In the genomic region with DNA sequence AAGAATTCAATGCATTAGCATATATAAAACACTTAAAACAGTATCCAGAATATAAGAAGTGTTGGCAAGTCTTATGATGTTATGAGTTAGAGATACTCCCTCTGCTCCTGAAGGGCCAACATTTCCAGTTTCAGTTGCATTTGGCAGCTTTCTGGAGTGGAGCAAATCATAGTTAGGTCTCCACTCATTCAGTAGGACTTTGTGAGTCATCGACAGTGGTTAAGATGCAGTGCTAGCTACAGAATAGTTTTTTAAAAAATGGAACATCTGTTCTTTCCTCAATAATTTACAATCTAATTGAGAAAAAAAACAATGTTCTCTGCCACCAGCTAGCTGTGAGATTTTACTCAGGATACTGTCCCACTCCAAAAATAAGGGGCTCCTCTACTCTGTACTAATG, we compare ENCODE assay signal across 18 cellular contexts.
DNase-seq lines count a peak whose midpoint lies in the region; ATAC-seq, FAIRE-seq and TF ChIP-seq lines count a peak whose summit lies in the region.
"Had no signal": no experiment of that assay in that cellular context is flagged by ENCODE, and none has a peak within 500 bp of the region (broad histone marks: within the 10 kb centered on the region; RNA-seq: fewer than 3 reads in every experiment).

No MANE protein-coding gene starts in this region.

- H3K4me3 ChIP-seq in SK-N-SH (ENCODE audit: low read depth in 2 of 2, low read length in 1 of 2) (no peak overlapping the region), fibroblast of the aortic adventitia (ENCODE audit: low read depth, low read length) (no peak overlapping the region), adrenal gland (no peak overlapping the region)
- H3K4me3 ChIP-seq: left ventricle myocardium inferior, neural progenitor cell, vagina had no signal

- H3K4me1 ChIP-seq in SK-N-SH (ENCODE audit: control insufficient read depth in 1 of 2, insufficient read depth in 2 of 2, low read depth in 1 of 2, low read length in 1 of 2) (peaks cover 0 to 4% of the 10 kb centered on the region in 2 experiments; a peak in 2 of 4 replicates), adrenal gland (replicated peaks in 1 of 2) (no peaks in the 10 kb centered on the region)
- H3K4me1 ChIP-seq: vagina had no signal

- TF ChIP-seq POLR2A in adrenal gland (IDR thresholded peaks at IDR 0.05), result no peak

- H3K79me2 ChIP-seq in SK-N-SH (ENCODE audit: insufficient read depth), result no peaks in the 10 kb centered on the region

- H3K9me3 ChIP-seq in SK-N-SH, result no peaks in the 10 kb centered on the region
- H3K9me3 ChIP-seq in adrenal gland (replicated peaks in 1 of 3), result no peaks in the 10 kb centered on the region
- H3K9me3 ChIP-seq: left ventricle myocardium inferior, vagina had no signal

- H3K27me3 ChIP-seq in SK-N-SH (ENCODE audit: insufficient read depth) (no peaks in the 10 kb centered on the region), adrenal gland (no peaks in the 10 kb centered on the region)
- H3K27me3 ChIP-seq: BE2C, neural progenitor cell, vagina had no signal

- H3K36me3 ChIP-seq in SK-N-SH (replicated peaks in 1 of 2; ENCODE audit: control insufficient read depth in 1 of 2, insufficient read depth in 2 of 2, low read length in 1 of 2) (no peaks in the 10 kb centered on the region), adrenal gland (replicated peaks in 1 of 2) (no peaks in the 10 kb centered on the region)
- H3K36me3 ChIP-seq: BE2C, left ventricle myocardium inferior, neural progenitor cell, vagina had no signal

- H3K9ac ChIP-seq in SK-N-SH, result no peak overlapping the region
- H3K9ac ChIP-seq: neural progenitor cell had no signal

- peaks cover 6% of the 10 kb centered on the region for H3F3A ChIP-seq in SK-N-SH (replicated peaks; ENCODE audit: insufficient read depth)

- POLR2A ChIA-PET in SK-N-SH (lab: Yijun Ruan, JAX), result no interaction called here

- no peaks in the 10 kb centered on the region for H3K9me2 ChIP-seq in SK-N-SH

- CTCF ChIA-PET in SK-N-SH (lab: Yijun Ruan, JAX), result interaction anchor here (1.2 to 2.3 kb wide), 2 partner anchors 65 to 167 kb away, joined by 3 to 13 read pairs; no protein-coding TSS in a partner anchor

- FAIRE-seq in GM19239 (lab: Jason Lieb, UNC), result no peak

- H4K20me1 ChIP-seq in SK-N-SH (ENCODE audit: insufficient read depth), result no peaks in the 10 kb centered on the region

- no peak overlapping the region for H2AFZ ChIP-seq in SK-N-SH (ENCODE audit: low read depth)
- H2AFZ ChIP-seq: neural progenitor cell had no signal

- peak in 1 of 2 experiments; percentile 22; a peak in 1 of 4 replicates for TF ChIP-seq EP300 in SK-N-SH (IDR thresholded peaks at IDR 0.05; ENCODE audit: borderline replicate concordance in 1 of 2, low read depth in 1 of 2, low read length in 1 of 2)

- ATAC-seq in left ventricle myocardium superior, result peak; percentile 46
- ATAC-seq: Panc1 had no signal

- no peak overlapping the region for H3K4me2 ChIP-seq in SK-N-SH
- H3K4me2 ChIP-seq: neural progenitor cell had no signal

- intact Hi-C loops in left ventricle myocardium superior (cut with micrococcal nuclease) (loop anchor here (5.0 kb wide), 1 partner anchor 164 kb away; no protein-coding TSS in a partner anchor), cardiac septum (cut with DNase I) (no loop called here), adrenal gland (cut with DNase I) (loop anchor here in 1 of 2 donors (10.0 kb wide), 1 partner anchor 167 kb away; no protein-coding TSS in a partner anchor)

- WGBS in SK-N-SH (ENCODE audit: low lambda C conversion rate), result 75% methylated on average over 1 of the region's 1 CpG
- WGBS in adrenal gland, 4 donors, result 81 to 92% (median 85%) methylated on average over 1 of the region's 1 CpG

- H3K27ac ChIP-seq in SK-N-SH (ENCODE audit: low read depth in 2 of 2, low read length in 1 of 2) (no peak overlapping the region), adrenal gland (no peak overlapping the region)
- H3K27ac ChIP-seq: left ventricle myocardium inferior, neural progenitor cell, vagina had no signal

- no peak for TF ChIP-seq RAD21 in SK-N-SH (IDR thresholded peaks at IDR 0.05; ENCODE audit: low read length)

- TF ChIP-seq CTCF in SK-N-SH (IDR thresholded peaks at IDR 0.05) (no peak), fibroblast of the aortic adventitia (IDR thresholded peaks at IDR 0.05; ENCODE audit: insufficient read depth, low read length) (no peak), adrenal gland (IDR thresholded peaks at IDR 0.05) (no peak)

- DNase-seq in left ventricle myocardium superior (no peak), cardiac septum (ENCODE audit: low spot score) (no peak), SK-N-SH (no peak), fibroblast of the aortic adventitia (ENCODE audit: low read depth) (peak; percentile 89), DMS153 (lab: John Stamatoyannopoulos, UW) (no peak), GM19239 (ENCODE audit: insufficient read length, low spot score) (no peak), adrenal gland (no peak)
- DNase-seq in NK-92 treated with Interleukin-12 subunit alpha and Interleukin-12 subunit beta, amount 100 ng/mL, for 24 hours (lab: John Stamatoyannopoulos, UW), result no peak
- DNase-seq: activated naive CD4-positive, alpha-beta T cell treated with anti-CD3 and anti-CD28 coated beads, Interleukin-2, amount 10 ng/mL, durations not matched to agents 7 days and 5 days; BE2C; GDM1; head of caudate nucleus; left ventricle myocardium inferior; MM.1S; T1000 had no signal

TF ChIP-seq in SK-N-SH, 30 proteins besides CTCF, POLR2A, EP300 and RAD21 (continues in another document):
- TF ChIP-seq POLR2AphosphoS5 (IDR thresholded peaks at IDR 0.05; ENCODE audit: low read depth, low read length) (no peak), RFX5 (IDR thresholded peaks at IDR 0.05; ENCODE audit: low read length) (no peak), TAF1 (IDR thresholded peaks at IDR 0.05; ENCODE audit: borderline replicate concordance, low read depth, low read length) (no peak), FOXM1 (IDR thresholded peaks at IDR 0.05; ENCODE audit: low read depth) (no peak), FOSL2 (IDR thresholded peaks at IDR 0.05; ENCODE audit: borderline replicate concordance, low read depth) (peak; percentile 69; the same call in 1 of the 2 replicates), TEAD4 (IDR thresholded peaks at IDR 0.05; ENCODE audit: borderline replicate concordance, insufficient read depth) (no peak), IRF3 (IDR thresholded peaks at IDR 0.05; ENCODE audit: low read depth, low read length) (no peak), CHD2 (IDR thresholded peaks at IDR 0.05; ENCODE audit: low read length, partially characterized antibody) (no peak), TCF12 (IDR thresholded peaks at IDR 0.05) (peak; percentile 58; the same call in 1 of the 2 replicates), NFIC (IDR thresholded peaks at IDR 0.05; ENCODE audit: borderline replicate concordance) (peak; percentile 34), JUND (IDR thresholded peaks at IDR 0.05) (peak; percentile 55), EZH2phosphoT487 (IDR thresholded peaks at IDR 0.05; ENCODE audit: borderline replicate concordance, low read depth) (no peak), ELF1 (IDR thresholded peaks at IDR 0.05) (no peak)
- TF ChIP-seq, protein P1, sequence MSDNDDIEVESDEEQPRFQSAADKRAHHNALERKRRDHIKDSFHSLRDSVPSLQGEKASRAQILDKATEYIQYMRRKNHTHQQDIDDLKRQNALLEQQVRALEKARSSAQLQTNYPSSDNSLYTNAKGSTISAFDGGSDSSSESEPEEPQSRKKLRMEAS (IDR thresholded peaks at IDR 0.05; ENCODE audit: low read depth), result no peak
- TF ChIP-seq, protein P2, sequence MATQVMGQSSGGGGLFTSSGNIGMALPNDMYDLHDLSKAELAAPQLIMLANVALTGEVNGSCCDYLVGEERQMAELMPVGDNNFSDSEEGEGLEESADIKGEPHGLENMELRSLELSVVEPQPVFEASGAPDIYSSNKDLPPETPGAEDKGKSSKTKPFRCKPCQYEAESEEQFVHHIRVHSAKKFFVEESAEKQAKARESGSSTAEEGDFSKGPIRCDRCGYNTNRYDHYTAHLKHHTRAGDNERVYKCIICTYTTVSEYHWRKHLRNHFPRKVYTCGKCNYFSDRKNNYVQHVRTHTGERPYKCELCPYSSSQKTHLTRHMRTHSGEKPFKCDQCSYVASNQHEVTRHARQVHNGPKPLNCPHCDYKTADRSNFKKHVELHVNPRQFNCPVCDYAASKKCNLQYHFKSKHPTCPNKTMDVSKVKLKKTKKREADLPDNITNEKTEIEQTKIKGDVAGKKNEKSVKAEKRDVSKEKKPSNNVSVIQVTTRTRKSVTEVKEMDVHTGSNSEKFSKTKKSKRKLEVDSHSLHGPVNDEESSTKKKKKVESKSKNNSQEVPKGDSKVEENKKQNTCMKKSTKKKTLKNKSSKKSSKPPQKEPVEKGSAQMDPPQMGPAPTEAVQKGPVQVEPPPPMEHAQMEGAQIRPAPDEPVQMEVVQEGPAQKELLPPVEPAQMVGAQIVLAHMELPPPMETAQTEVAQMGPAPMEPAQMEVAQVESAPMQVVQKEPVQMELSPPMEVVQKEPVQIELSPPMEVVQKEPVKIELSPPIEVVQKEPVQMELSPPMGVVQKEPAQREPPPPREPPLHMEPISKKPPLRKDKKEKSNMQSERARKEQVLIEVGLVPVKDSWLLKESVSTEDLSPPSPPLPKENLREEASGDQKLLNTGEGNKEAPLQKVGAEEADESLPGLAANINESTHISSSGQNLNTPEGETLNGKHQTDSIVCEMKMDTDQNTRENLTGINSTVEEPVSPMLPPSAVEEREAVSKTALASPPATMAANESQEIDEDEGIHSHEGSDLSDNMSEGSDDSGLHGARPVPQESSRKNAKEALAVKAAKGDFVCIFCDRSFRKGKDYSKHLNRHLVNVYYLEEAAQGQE (IDR thresholded peaks at IDR 0.05; ENCODE audit: low read depth, low read length), result no peak
- TF ChIP-seq, protein P3, sequence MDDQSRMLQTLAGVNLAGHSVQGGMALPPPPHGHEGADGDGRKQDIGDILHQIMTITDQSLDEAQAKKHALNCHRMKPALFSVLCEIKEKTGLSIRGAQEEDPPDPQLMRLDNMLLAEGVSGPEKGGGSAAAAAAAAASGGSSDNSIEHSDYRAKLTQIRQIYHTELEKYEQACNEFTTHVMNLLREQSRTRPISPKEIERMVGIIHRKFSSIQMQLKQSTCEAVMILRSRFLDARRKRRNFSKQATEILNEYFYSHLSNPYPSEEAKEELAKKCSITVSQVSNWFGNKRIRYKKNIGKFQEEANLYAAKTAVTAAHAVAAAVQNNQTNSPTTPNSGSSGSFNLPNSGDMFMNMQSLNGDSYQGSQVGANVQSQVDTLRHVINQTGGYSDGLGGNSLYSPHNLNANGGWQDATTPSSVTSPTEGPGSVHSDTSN (IDR thresholded peaks at IDR 0.05), result 0 out of 2 replicates have a peak, but pooled peaks have one; percentile 6
